In genomic region chr1:211676106-211676583, GRCh38 we compare ENCODE assay signal across 7 cellular contexts. TPM values are rescaled to one million over a fixed set of nuclear protein-coding genes. Genes with fewer than 3 reads are reported as not detected.
DNase-seq lines count a peak whose midpoint lies in the region; ATAC-seq and TF ChIP-seq lines count a peak whose summit lies in the region.

No MANE protein-coding gene starts in this region.

- peak overlapping the region; percentile 97 for H2AFZ ChIP-seq in HCT116 (ENCODE audit: low read depth, low read length, poor library complexity, severe bottlenecking)

- no peak for TF ChIP-seq POLR2A in HCT116 (IDR thresholded peaks at IDR 0.05; ENCODE audit: borderline replicate concordance, extremely low read depth, insufficient read depth, insufficient read length)
- TF ChIP-seq POLR2A in spleen (IDR thresholded peaks at IDR 0.05): no peak

- H3K9me3 ChIP-seq in HCT116 (ENCODE audit: control insufficient read depth in 1 of 2, insufficient read depth in 1 of 2, low read depth in 1 of 2, low read length in 2 of 2): no peaks in the 10 kb centered on the region
- no peaks in the 10 kb centered on the region for H3K9me3 ChIP-seq in spleen

- peaks cover 19% of the 10 kb centered on the region for H3K4me1 Mint-ChIP-seq in WTC11

- H3K27me3 ChIP-seq in HCT116 (ENCODE audit: insufficient read depth, low read length): no peaks in the 10 kb centered on the region
- H3K27me3 ChIP-seq in spleen (replicated peaks in 1 of 7): no peaks in the 10 kb centered on the region

- H3K36me3 Mint-ChIP-seq in WTC11: peaks cover 19% of the 10 kb centered on the region

- RAD21 ChIA-PET in HCT116 (lab: Charles Lee; ENCODE audit: low non-redundant PET in 1 of 2, low total read pairs in 2 of 2, uncharacterized antibody in 2 of 2, unreplicated experiment in 2 of 2): interaction anchor here in 1 of 2 experiments (1.2 kb wide), 1 partner anchor 359 kb away, joined by 3 read pairs; no protein-coding TSS in a partner anchor

- H3K9ac ChIP-seq in HCT116 (ENCODE audit: low read length): peak overlapping the region; percentile 86

- no peak for TF ChIP-seq CTCF in HCT116 (IDR thresholded peaks at IDR 0.05 in 2 of 3, conservative IDR thresholded peaks at IDR 0.05 in 1 of 3; ENCODE audit: borderline replicate concordance in 1 of 3, insufficient read depth in 1 of 3, low read depth in 2 of 3, low read length in 2 of 3)
- TF ChIP-seq CTCF in WTC11 (IDR thresholded peaks at IDR 0.05): no peak
- no peak for TF ChIP-seq CTCF in spleen (IDR thresholded peaks at IDR 0.05 in 8 of 11, conservative IDR thresholded peaks at IDR 0.05 in 3 of 11)

- H3K4me3 ChIP-seq in HCT116 (replicated peaks in 1 of 2; ENCODE audit: low read depth in 1 of 2, low read length in 2 of 2) (peak overlapping the region; percentile 96), iPS-11a (ENCODE audit: low read depth, low read length) (peak overlapping the region; percentile 80), spleen (peak overlapping the region; percentile 56 to 86 (median 62))

- intact Hi-C loops in HCT116 (cut with micrococcal nuclease): no loop called here
- intact Hi-C loops in spleen (cut with DNase I; ENCODE audit: low total_unique reads): loop anchor here (10.0 kb wide), 1 partner anchor 359 kb away; the partner anchor contains the start of genes DTL and INTS7

- peaks cover 3% of the 10 kb centered on the region; the same call in 1 of the 2 replicates for H4K20me1 ChIP-seq in HCT116 (ENCODE audit: insufficient read depth)

- CTCF ChIA-PET in HCT116 (lab: Charles Lee): interaction anchor here (0.9 to 1.2 kb wide), 3 partner anchors 358 to 780 kb away, joined by 3 to 5 read pairs (median 5); no protein-coding TSS in a partner anchor
- CTCF ChIA-PET in WTC11 (lab: Charles Lee): interaction anchor here (0.6 to 2.5 kb wide), 6 partner anchors 23 to 1429 kb away, joined by 3 to 23 read pairs (median 6); partner anchors contain the start of genes DTL and INTS7

- H3K27me3 Mint-ChIP-seq in WTC11 (ENCODE audit: low read depth): no peaks in the 10 kb centered on the region

- POLR2A ChIA-PET in HCT116 (lab: Charles Lee) (no interaction called here), WTC11 (lab: Charles Lee) (interaction anchor here (0.9 to 1.9 kb wide), 4 partner anchors 59 to 610 kb away, joined by 3 to 12 read pairs (median 5); partner anchors contain the start of genes DTL, INTS7 and SLC30A1)

- peak overlapping the region; percentile 96 for H3K4me3 Mint-ChIP-seq in WTC11

- H3K79me2 ChIP-seq in HCT116 (ENCODE audit: insufficient read depth, low read length): peaks cover 31% of the 10 kb centered on the region

- TF ChIP-seq RAD21 in HCT116 (IDR thresholded peaks at IDR 0.05; ENCODE audit: low read depth): no peak

- H3K4me2 ChIP-seq in HCT116 (ENCODE audit: low read length): peak overlapping the region; percentile 89

- ATAC-seq in HCT116 (no peak), WTC11 (no peak), HG02981 (IDR thresholded peaks at IDR 0.05; ENCODE audit: unreplicated experiment) (no peak)

- no peaks in the 10 kb centered on the region for H3K9me2 ChIP-seq in HCT116 (ENCODE audit: insufficient read depth)

- H3K36me3 ChIP-seq in HCT116 (ENCODE audit: control insufficient read depth in 1 of 2, insufficient read depth in 2 of 2, low read length in 2 of 2) (peaks cover 11 to 17% of the 10 kb centered on the region in 2 experiments; a peak in 3 of 4 replicates), spleen (peaks cover 0 to 4% (median 0%) of the 10 kb centered on the region in 6 donors)

- H3K27ac ChIP-seq in HCT116 (ENCODE audit: low read depth, low read length) (peak overlapping the region; percentile 39), spleen (peak overlapping the region in 2 of 8 donors; percentile 8 to 44)

- WGBS in spleen, 5 donors: 48 to 59% (median 54%) methylated on average over 17 to 19 of the region's 19 CpGs

- H3K27ac Mint-ChIP-seq in WTC11: peak overlapping the region; percentile 97

- H3K4me1 ChIP-seq in HCT116 (ENCODE audit: control insufficient read depth in 1 of 2, insufficient read depth in 2 of 2, low read length in 2 of 2) (peaks cover 4 to 23% of the 10 kb centered on the region in 2 experiments; a peak in 3 of 4 replicates), spleen (peaks cover 4 to 30% (median 25%) of the 10 kb centered on the region in 6 donors)

- no peak for DNase-seq in HCT116 (ENCODE audit: low read depth, low spot score)
- DNase-seq in WTC11 (ENCODE audit: low spot score): no peak
- DNase-seq in spleen: no peak
- DNase-seq in dedifferentiated amniotic fluid mesenchymal stem cell (ENCODE audit: extremely low spot score): no peak
- no peak for DNase-seq in DMS153 treated with DMSO at 0.1 percent for 48 hours (lab: John Stamatoyannopoulos, UW; ENCODE audit: unreplicated experiment)

- no peaks in the 10 kb centered on the region for H3K9me3 Mint-ChIP-seq in WTC11

- BruUV-seq in HCT116 (replicated peaks; lab: Mats Ljungman, UMichigan): TSS peak; percentile 70

TF ChIP-seq in HCT116, 20 proteins besides CTCF, POLR2A, EP300 and RAD21:
- TF ChIP-seq SP1 (IDR thresholded peaks at IDR 0.05; ENCODE audit: low read depth) (no peak), ELF1 (IDR thresholded peaks at IDR 0.05; ENCODE audit: borderline replicate concordance, low read depth) (no peak), CBX3 (IDR thresholded peaks at IDR 0.05; ENCODE audit: low read depth) (no peak), SRF (IDR thresholded peaks at IDR 0.05; ENCODE audit: low read depth) (no peak), EGR1 (IDR thresholded peaks at IDR 0.05; ENCODE audit: low read depth) (no peak)
- TF ChIP-seq, protein P1, sequence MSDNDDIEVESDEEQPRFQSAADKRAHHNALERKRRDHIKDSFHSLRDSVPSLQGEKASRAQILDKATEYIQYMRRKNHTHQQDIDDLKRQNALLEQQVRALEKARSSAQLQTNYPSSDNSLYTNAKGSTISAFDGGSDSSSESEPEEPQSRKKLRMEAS (IDR thresholded peaks at IDR 0.05): peak; percentile 11; the same call in 1 of the 2 replicates

TF ChIP-seq in WTC11, 78 proteins besides CTCF, POLR2A, EP300 and RAD21 (continues in another document):
- TF ChIP-seq NR1H2 (CRISPR knock-in tag; IDR thresholded peaks at IDR 0.05) (no peak), IRF2 (CRISPR knock-in tag; IDR thresholded peaks at IDR 0.05; ENCODE audit: borderline replicate concordance, low read depth) (no peak), GRHL2 (CRISPR knock-in tag; IDR thresholded peaks at IDR 0.05; ENCODE audit: insufficient replicate concordance, severe bottlenecking) (no peak), PRRX2 (CRISPR knock-in tag; IDR thresholded peaks at IDR 0.05) (no peak), FOXP4 (CRISPR knock-in tag; IDR thresholded peaks at IDR 0.05) (no peak), MXD4 (CRISPR knock-in tag; IDR thresholded peaks at IDR 0.05; ENCODE audit: borderline replicate concordance) (no peak), NFATC4 (CRISPR knock-in tag; IDR thresholded peaks at IDR 0.05) (no peak), SOX15 (CRISPR knock-in tag; IDR thresholded peaks at IDR 0.05) (no peak)
- TF ChIP-seq, protein P2, sequence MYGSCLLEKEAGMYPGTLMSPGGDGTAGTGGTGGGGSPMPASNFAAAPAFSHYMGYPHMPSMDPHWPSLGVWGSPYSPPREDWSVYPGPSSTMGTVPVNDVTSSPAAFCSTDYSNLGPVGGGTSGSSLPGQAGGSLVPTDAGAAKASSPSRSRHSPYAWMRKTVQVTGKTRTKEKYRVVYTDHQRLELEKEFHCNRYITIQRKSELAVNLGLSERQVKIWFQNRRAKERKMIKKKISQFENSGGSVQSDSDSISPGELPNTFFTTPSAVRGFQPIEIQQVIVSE (CRISPR knock-in tag; IDR thresholded peaks at IDR 0.05; ENCODE audit: borderline replicate concordance): no peak
- TF ChIP-seq, protein P3, sequence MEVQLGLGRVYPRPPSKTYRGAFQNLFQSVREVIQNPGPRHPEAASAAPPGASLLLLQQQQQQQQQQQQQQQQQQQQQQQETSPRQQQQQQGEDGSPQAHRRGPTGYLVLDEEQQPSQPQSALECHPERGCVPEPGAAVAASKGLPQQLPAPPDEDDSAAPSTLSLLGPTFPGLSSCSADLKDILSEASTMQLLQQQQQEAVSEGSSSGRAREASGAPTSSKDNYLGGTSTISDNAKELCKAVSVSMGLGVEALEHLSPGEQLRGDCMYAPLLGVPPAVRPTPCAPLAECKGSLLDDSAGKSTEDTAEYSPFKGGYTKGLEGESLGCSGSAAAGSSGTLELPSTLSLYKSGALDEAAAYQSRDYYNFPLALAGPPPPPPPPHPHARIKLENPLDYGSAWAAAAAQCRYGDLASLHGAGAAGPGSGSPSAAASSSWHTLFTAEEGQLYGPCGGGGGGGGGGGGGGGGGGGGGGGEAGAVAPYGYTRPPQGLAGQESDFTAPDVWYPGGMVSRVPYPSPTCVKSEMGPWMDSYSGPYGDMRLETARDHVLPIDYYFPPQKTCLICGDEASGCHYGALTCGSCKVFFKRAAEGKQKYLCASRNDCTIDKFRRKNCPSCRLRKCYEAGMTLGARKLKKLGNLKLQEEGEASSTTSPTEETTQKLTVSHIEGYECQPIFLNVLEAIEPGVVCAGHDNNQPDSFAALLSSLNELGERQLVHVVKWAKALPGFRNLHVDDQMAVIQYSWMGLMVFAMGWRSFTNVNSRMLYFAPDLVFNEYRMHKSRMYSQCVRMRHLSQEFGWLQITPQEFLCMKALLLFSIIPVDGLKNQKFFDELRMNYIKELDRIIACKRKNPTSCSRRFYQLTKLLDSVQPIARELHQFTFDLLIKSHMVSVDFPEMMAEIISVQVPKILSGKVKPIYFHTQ (CRISPR knock-in tag; IDR thresholded peaks at IDR 0.05): no peak

RNA-seq across cellular contexts. Expression of gene NEK2, which starts 0.7 kb away (rescaled TPM):
- total RNA-seq in HCT116 (2021; ENCODE audit: unreplicated experiment): 50.2 TPM
- polyA plus RNA-seq in HCT116 (2012): 53.9 and 71.8 TPM in 2 replicates
- total RNA-seq in WTC11 (2021): 22.7 to 25.2 TPM (median 23.5 TPM) in 3 replicates
- 1 to 10 TPM in 5 of 7 donors, under 1 TPM in 2; 0.38 to 5.5 (median 2.4) TPM for total RNA-seq in spleen
- 1 to 10 TPM in 2 of 3 donors, under 1 TPM in 1; 0.74 to 4.0 (median 1.6) TPM for polyA plus RNA-seq in spleen
